In the genomic region with DNA sequence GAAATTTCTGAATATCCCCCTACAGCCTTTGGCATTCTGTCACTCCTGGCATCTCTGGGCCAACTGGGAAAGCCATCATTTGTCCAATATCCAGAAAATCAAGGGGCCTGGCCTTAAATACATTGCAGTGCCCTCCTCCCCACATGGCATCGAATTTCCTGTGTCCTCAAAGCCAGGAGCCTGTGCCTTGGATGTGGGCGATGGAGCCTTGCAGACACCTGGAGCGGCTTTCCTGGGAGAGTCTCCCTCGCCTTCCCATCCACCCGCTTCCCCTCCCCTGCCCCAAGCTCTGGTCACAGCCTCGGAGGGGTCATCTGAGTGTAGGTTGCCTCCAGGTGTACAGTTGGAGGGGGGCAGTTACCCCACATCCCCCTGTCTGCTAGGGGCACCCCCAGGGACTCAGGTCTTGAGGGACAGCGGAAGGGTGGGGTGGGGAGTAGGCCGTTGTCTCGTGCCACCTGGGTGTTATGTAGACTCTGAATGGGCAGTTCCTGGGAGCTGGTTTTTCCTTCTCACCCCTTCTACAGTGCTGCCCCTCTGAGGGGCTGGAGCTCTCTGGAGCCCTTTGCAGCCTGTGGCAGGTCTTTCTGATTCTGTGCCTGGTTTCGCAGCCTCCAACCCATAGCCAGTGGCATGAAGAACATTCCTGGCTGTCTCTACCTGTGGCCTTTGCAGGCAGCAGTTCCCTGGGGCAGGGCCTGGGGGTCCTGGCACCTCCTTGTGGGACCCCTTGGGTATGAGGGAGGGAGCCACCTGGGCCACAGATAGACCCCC, we compare ENCODE assay signal across 16 cellular contexts.
DNase-seq lines count a peak whose midpoint lies in the region; ATAC-seq and TF ChIP-seq lines count a peak whose summit lies in the region.
"Had no signal": no experiment of that assay in that cellular context is flagged by ENCODE, and none has a peak within 500 bp of the region (broad histone marks: within the 10 kb centered on the region; RNA-seq: fewer than 3 reads in every experiment).

No MANE protein-coding gene starts in this region.

- no peak overlapping the region for H2AFZ ChIP-seq in OCI-LY1 (ENCODE audit: low read length)

- no peaks in the 10 kb centered on the region for H4K20me1 ChIP-seq in OCI-LY1 (ENCODE audit: insufficient read depth, low read length)

- no peaks in the 10 kb centered on the region for H3K79me2 ChIP-seq in OCI-LY1 (ENCODE audit: insufficient read depth, low read length)

- H3K9me2 ChIP-seq in OCI-LY1 (ENCODE audit: low read depth, low read length): no peaks in the 10 kb centered on the region

- no peak for DNase-seq in activated CD4-positive, alpha-beta memory T cell treated with anti-CD3 and anti-CD28 coated beads for 36 hours
- no peak for DNase-seq in activated CD4-positive, alpha-beta memory T cell treated with anti-CD3 and anti-CD28 coated beads, Interleukin-2, amount 10 ng/mL, durations not matched to agents 7 days and 5 days
- DNase-seq in left kidney (ENCODE audit: low read depth, low spot score): peak; percentile 66
- no peak for DNase-seq in stimulated activated CD4-positive, alpha-beta T cell treated with anti-CD3 and anti-CD28 coated beads, Interleukin-12 subunit alpha, Interleukin-12 subunit beta, amount 100 ng/mL, for 4 hours
- DNase-seq in NCI-H1436 (lab: John Stamatoyannopoulos, UW): no peak
- DNase-seq: body of pancreas, COR-L47, GDM1, immature natural killer cell, psoas muscle, SHP77 treated with DMSO at 0.1 percent for 48 hours, T1000 had no signal

- no peak for TF ChIP-seq CTCF in OCI-LY1 (IDR thresholded peaks at IDR 0.05; ENCODE audit: low read length)

- no peaks in the 10 kb centered on the region for H3K36me3 Mint-ChIP-seq in activated CD4-positive, alpha-beta memory T cell treated with anti-CD3 and anti-CD28 coated beads for 36 hours
- peaks cover 46% of the 10 kb centered on the region for H3K36me3 Mint-ChIP-seq in activated CD4-positive, alpha-beta memory T cell treated with anti-CD3 and anti-CD28 coated beads, Interleukin-2, amount 10 ng/mL, durations not matched to agents 7 days and 5 days (ENCODE audit: low read depth)
- H3K36me3 Mint-ChIP-seq: immature natural killer cell had no signal

- H3K9me3 Mint-ChIP-seq in activated CD4-positive, alpha-beta memory T cell treated with anti-CD3 and anti-CD28 coated beads for 36 hours: no peaks in the 10 kb centered on the region
- H3K9me3 Mint-ChIP-seq in activated CD4-positive, alpha-beta memory T cell treated with anti-CD3 and anti-CD28 coated beads, Interleukin-2, amount 10 ng/mL, durations not matched to agents 7 days and 5 days: no peaks in the 10 kb centered on the region
- H3K9me3 Mint-ChIP-seq: immature natural killer cell had no signal

- intact Hi-C loops in activated CD4-positive, alpha-beta memory T cell treated with anti-CD3 and anti-CD28 coated beads for 36 hours (cut with micrococcal nuclease): no loop called here

- peaks cover 9% of the 10 kb centered on the region; the same call in 1 of the 2 replicates for H3K27me3 ChIP-seq in OCI-LY1 (ENCODE audit: insufficient read depth, low read length)
- H3K27me3 ChIP-seq in stomach smooth muscle (ENCODE audit: control insufficient read depth in 1 of 2, insufficient read depth in 2 of 2, low read length in 2 of 2): no peaks in the 10 kb centered on the region
- H3K27me3 ChIP-seq: body of pancreas had no signal

- ATAC-seq in GM21447 (IDR thresholded peaks at IDR 0.05; ENCODE audit: unreplicated experiment): no peak
- ATAC-seq: body of pancreas, psoas muscle had no signal

- no peak overlapping the region for H3K4me3 Mint-ChIP-seq in activated CD4-positive, alpha-beta memory T cell treated with anti-CD3 and anti-CD28 coated beads for 36 hours
- no peak overlapping the region for H3K4me3 Mint-ChIP-seq in activated CD4-positive, alpha-beta memory T cell treated with anti-CD3 and anti-CD28 coated beads, Interleukin-2, amount 10 ng/mL, durations not matched to agents 7 days and 5 days

- H3K4me1 Mint-ChIP-seq in activated CD4-positive, alpha-beta memory T cell treated with anti-CD3 and anti-CD28 coated beads for 36 hours (ENCODE audit: low read depth): peaks cover 84% of the 10 kb centered on the region
- H3K4me1 Mint-ChIP-seq in activated CD4-positive, alpha-beta memory T cell treated with anti-CD3 and anti-CD28 coated beads, Interleukin-2, amount 10 ng/mL, durations not matched to agents 7 days and 5 days: peaks cover 87% of the 10 kb centered on the region

- H3K4me1 ChIP-seq in OCI-LY1 (ENCODE audit: insufficient read depth, low read length, severe bottlenecking): peaks cover 21% of the 10 kb centered on the region
- H3K4me1 ChIP-seq in stomach smooth muscle (ENCODE audit: control insufficient read depth, insufficient read depth, low read length): peaks cover 91% of the 10 kb centered on the region

- H3K4me3 ChIP-seq in OCI-LY1 (ENCODE audit: low read depth, low read length, poor library complexity, severe bottlenecking): no peak overlapping the region
- no peak overlapping the region for H3K4me3 ChIP-seq in stomach smooth muscle (ENCODE audit: low read length in 2 of 2)
- H3K4me3 ChIP-seq: body of pancreas, psoas muscle, thoracic aorta had no signal

- H3K27ac ChIP-seq in OCI-LY1 (ENCODE audit: low read depth, low read length, poor library complexity, severe bottlenecking) (peak overlapping the region; percentile 21), stomach smooth muscle (ENCODE audit: low read length) (peak overlapping the region; percentile 24)
- H3K27ac ChIP-seq: psoas muscle had no signal

- POLR2A ChIA-PET in activated CD4-positive, alpha-beta memory T cell treated with anti-CD3 and anti-CD28 coated beads for 36 hours (lab: Charles Lee): interaction anchor here (1.4 kb wide), 1 partner anchor 9 kb away, joined by 3 read pairs; no protein-coding TSS in a partner anchor
- POLR2A ChIA-PET in activated CD4-positive, alpha-beta memory T cell treated with anti-CD3 and anti-CD28 coated beads, Interleukin-2, amount 10 ng/mL, durations not matched to agents 7 days and 5 days (lab: Charles Lee): no interaction called here

- peak overlapping the region; percentile 23 for H3K27ac Mint-ChIP-seq in activated CD4-positive, alpha-beta memory T cell treated with anti-CD3 and anti-CD28 coated beads for 36 hours
- H3K27ac Mint-ChIP-seq in activated CD4-positive, alpha-beta memory T cell treated with anti-CD3 and anti-CD28 coated beads, Interleukin-2, amount 10 ng/mL, durations not matched to agents 7 days and 5 days: no peak overlapping the region

- CTCF ChIA-PET in activated CD4-positive, alpha-beta memory T cell treated with anti-CD3 and anti-CD28 coated beads for 36 hours (lab: Charles Lee): interaction anchor here (1.2 to 2.9 kb wide), 2 partner anchors 20 to 115 kb away, joined by 3 to 16 read pairs; no protein-coding TSS in a partner anchor
- CTCF ChIA-PET in activated CD4-positive, alpha-beta memory T cell treated with anti-CD3 and anti-CD28 coated beads, Interleukin-2, amount 10 ng/mL, durations not matched to agents 7 days and 5 days (lab: Charles Lee): no interaction called here

- H3K9me3 ChIP-seq in OCI-LY1 (ENCODE audit: low read length) (no peaks in the 10 kb centered on the region), stomach smooth muscle (ENCODE audit: control insufficient read depth in 2 of 2, low read length in 2 of 2) (no peaks in the 10 kb centered on the region)
- H3K9me3 ChIP-seq: body of pancreas, psoas muscle, thoracic aorta had no signal

- no peaks in the 10 kb centered on the region for H3F3A ChIP-seq in OCI-LY1 (ENCODE audit: insufficient read depth, low read length)

- H3K27me3 Mint-ChIP-seq in activated CD4-positive, alpha-beta memory T cell treated with anti-CD3 and anti-CD28 coated beads for 36 hours: no peaks in the 10 kb centered on the region
- no peaks in the 10 kb centered on the region for H3K27me3 Mint-ChIP-seq in activated CD4-positive, alpha-beta memory T cell treated with anti-CD3 and anti-CD28 coated beads, Interleukin-2, amount 10 ng/mL, durations not matched to agents 7 days and 5 days

- no peaks in the 10 kb centered on the region for H3K36me3 ChIP-seq in OCI-LY1 (ENCODE audit: insufficient read depth, low read length)
- H3K36me3 ChIP-seq in stomach smooth muscle (ENCODE audit: control insufficient read depth in 2 of 2, insufficient read depth in 2 of 2, low read length in 2 of 2): peaks cover 0 to 3% of the 10 kb centered on the region in 2 donors
- H3K36me3 ChIP-seq: thoracic aorta had no signal

- H3K9ac ChIP-seq in OCI-LY1 (ENCODE audit: low read length): no peak overlapping the region
- H3K9ac ChIP-seq in stomach smooth muscle (ENCODE audit: low read length in 2 of 2): no peak overlapping the region

- H3K4me2 ChIP-seq in OCI-LY1 (ENCODE audit: low read length): no peak overlapping the region
